In the genomic region with DNA sequence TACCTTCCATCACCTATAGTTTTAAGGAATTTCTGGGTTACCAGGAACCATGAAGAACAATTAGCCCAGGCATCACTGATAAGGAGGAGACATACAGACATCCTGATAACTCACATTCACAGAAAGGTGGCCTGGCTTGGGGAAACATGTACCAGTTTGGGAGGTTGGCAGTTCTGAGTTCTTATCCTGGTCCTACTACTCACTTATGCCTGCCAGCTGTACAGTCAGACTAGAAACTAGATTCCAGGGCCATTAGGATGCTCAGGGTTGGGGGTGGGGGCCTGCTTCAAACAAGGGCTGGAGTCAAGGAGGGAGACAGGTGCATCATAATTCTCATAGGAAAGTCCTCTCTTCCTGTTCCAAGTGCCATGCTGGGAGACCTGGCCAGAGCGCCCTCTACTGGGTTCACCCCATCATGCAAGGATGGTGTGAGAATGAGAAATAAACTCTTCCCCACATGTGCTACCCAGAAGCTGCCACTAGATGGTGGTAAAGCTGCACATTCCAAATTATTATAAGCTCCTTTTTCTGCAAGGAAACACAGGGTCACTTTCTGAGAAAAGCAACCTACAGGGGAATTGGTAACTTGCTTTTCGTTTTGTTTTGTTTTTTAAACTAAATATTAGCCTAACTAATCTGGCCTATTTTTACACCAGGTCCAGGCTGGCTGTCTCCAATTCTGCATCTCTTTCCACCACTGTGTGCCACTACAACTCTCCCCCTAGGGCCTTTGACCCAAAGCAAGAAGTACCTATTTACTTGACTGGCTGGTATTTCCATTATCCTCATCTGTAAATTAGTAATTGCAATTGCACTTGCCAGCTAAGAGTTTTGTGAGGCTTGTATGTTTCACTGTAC, we compare ENCODE assay signal across 8 cellular contexts. TPM values are rescaled to one million over a fixed set of nuclear protein-coding genes. Genes with fewer than 3 reads are reported as not detected.
DNase-seq lines count a peak whose midpoint lies in the region; ATAC-seq and TF ChIP-seq lines count a peak whose summit lies in the region.

No MANE protein-coding gene starts in this region.

- H3K4me3 ChIP-seq in cardiac fibroblast (replicated peaks in 1 of 2; ENCODE audit: low read depth in 2 of 2, low read length in 2 of 2): no peak overlapping the region
- H3K4me3 ChIP-seq in kidney epithelial cell (ENCODE audit: low read depth, low read length): no peak overlapping the region

- H3K27ac Mint-ChIP-seq in activated CD4-positive, alpha-beta T cell treated with anti-CD3 and anti-CD28 coated beads for 36 hours: no peak overlapping the region

- H3K27me3 Mint-ChIP-seq in activated CD4-positive, alpha-beta T cell treated with anti-CD3 and anti-CD28 coated beads for 36 hours: no peaks in the 10 kb centered on the region

- H3K4me3 Mint-ChIP-seq in activated CD4-positive, alpha-beta T cell treated with anti-CD3 and anti-CD28 coated beads for 36 hours: no peak overlapping the region

- POLR2A ChIA-PET in activated CD4-positive, alpha-beta T cell treated with anti-CD3 and anti-CD28 coated beads for 36 hours (lab: Charles Lee): interaction anchor here (1.3 kb wide), 1 partner anchor 14 kb away, joined by 4 read pairs; a partner anchor contains a TSS

- peak; percentile 95 for TF ChIP-seq CTCF in cardiac fibroblast (IDR thresholded peaks at IDR 0.05; ENCODE audit: low read depth, low read length)
- peak; percentile 88 for TF ChIP-seq CTCF in kidney epithelial cell (IDR thresholded peaks at IDR 0.05; ENCODE audit: insufficient read depth, low read length, poor library complexity, severe bottlenecking)

- DNase-seq in activated CD4-positive, alpha-beta T cell treated with anti-CD3 and anti-CD28 coated beads for 36 hours: peak; percentile 82
- DNase-seq in activated CD4-positive, alpha-beta T cell treated with anti-CD3 and anti-CD28 coated beads for 1 hour: no peak
- DNase-seq in NCI-H2107 (lab: John Stamatoyannopoulos, UW): peak; percentile 40
- peak; percentile 75 for DNase-seq in UCSD-AML1 (lab: John Stamatoyannopoulos, UW; ENCODE audit: unreplicated experiment)
- peak; percentile 76 to 84 for DNase-seq in cardiac fibroblast (ENCODE audit: low read depth in 2 of 2)
- DNase-seq in kidney epithelial cell (ENCODE audit: low read depth): no peak
- DNase-seq in stimulated activated CD4-positive, alpha-beta T cell treated with anti-CD3 and anti-CD28 coated beads, Interleukin-4, amount 100 ng/mL, for 4 hours: peak; percentile 41 to 47
- DNase-seq in middle frontal gyrus (ENCODE audit: extremely low spot score, low spot score): no peak

- peaks cover 6% of the 10 kb centered on the region for H3K9me3 Mint-ChIP-seq in activated CD4-positive, alpha-beta T cell treated with anti-CD3 and anti-CD28 coated beads for 36 hours (ENCODE audit: low read depth)

- CTCF ChIA-PET in activated CD4-positive, alpha-beta T cell treated with anti-CD3 and anti-CD28 coated beads for 36 hours (lab: Charles Lee): interaction anchor here (0.6 to 7.1 kb wide), 52 partner anchors 8 to 506 kb away, joined by 3 to 106 read pairs (median 5); a partner anchor contains a TSS

- H3K36me3 ChIP-seq in kidney epithelial cell (ENCODE audit: control insufficient read depth, insufficient read depth, low read length): no peaks in the 10 kb centered on the region

- H3K36me3 Mint-ChIP-seq in activated CD4-positive, alpha-beta T cell treated with anti-CD3 and anti-CD28 coated beads for 36 hours (ENCODE audit: low read depth): peaks cover 90% of the 10 kb centered on the region

- intact Hi-C loops in activated CD4-positive, alpha-beta T cell treated with anti-CD3 and anti-CD28 coated beads for 36 hours (cut with DNase I, micrococcal nuclease): loop anchor here (1.0 to 10.0 kb wide), 4 partner anchors 39 to 105 kb away; no protein-coding TSS in a partner anchor

- peaks cover 2% of the 10 kb centered on the region for H3K27me3 ChIP-seq in kidney epithelial cell (ENCODE audit: control insufficient read depth, insufficient read depth, low read length)

- H3K4me1 Mint-ChIP-seq in activated CD4-positive, alpha-beta T cell treated with anti-CD3 and anti-CD28 coated beads for 36 hours: peaks cover 23% of the 10 kb centered on the region

- ATAC-seq in activated CD4-positive, alpha-beta T cell treated with anti-CD3 and anti-CD28 coated beads for 36 hours: peak; percentile 63

RNA-seq across cellular contexts. Expression of a gene that starts 14.5 kb away (rescaled TPM):
- 100 to 1,000 TPM; 148 to 278 TPM for total RNA-seq in activated CD4-positive, alpha-beta T cell treated with anti-CD3 and anti-CD28 coated beads for 36 hours
- total RNA-seq in kidney epithelial cell: 1.0 and 3.6 TPM in 2 replicates

RNA-seq across cellular contexts. Expression of a gene that starts 54.5 kb away (rescaled TPM):
- 10 to 100 TPM; 32.1 to 35.3 TPM for total RNA-seq in activated CD4-positive, alpha-beta T cell treated with anti-CD3 and anti-CD28 coated beads for 36 hours
- 26.4 and 29.0 TPM in 2 replicates for total RNA-seq in kidney epithelial cell

Comparison
In these comparisons a context has a peak if more than half of its experiments do, and no peak if none do; other contexts are left out.
1. DNase-seq: peak in activated CD4-positive, alpha-beta T cell treated with anti-CD3 and anti-CD28 coated beads for 36 hours (single experiment), NCI-H2107 (single experiment), UCSD-AML1 (single experiment), cardiac fibroblast (2 of 2) and stimulated activated CD4-positive, alpha-beta T cell treated with anti-CD3 and anti-CD28 coated beads, Interleukin-4, amount 100 ng/mL, for 4 hours (2 of 2); none in activated CD4-positive, alpha-beta T cell treated with anti-CD3 and anti-CD28 coated beads for 1 hour (single experiment), kidney epithelial cell (single experiment) and middle frontal gyrus (single experiment).
2. RNA of a gene that starts 14.5 kb away (total RNA-seq): 148 to 278 TPM in activated CD4-positive, alpha-beta T cell treated with anti-CD3 and anti-CD28 coated beads for 36 hours; 1.0 to 3.6 TPM in kidney epithelial cell; every median in the first group is over 10 times any median in the second.